14 cellular contexts compared by ENCODE assay signal in the genomic region with DNA sequence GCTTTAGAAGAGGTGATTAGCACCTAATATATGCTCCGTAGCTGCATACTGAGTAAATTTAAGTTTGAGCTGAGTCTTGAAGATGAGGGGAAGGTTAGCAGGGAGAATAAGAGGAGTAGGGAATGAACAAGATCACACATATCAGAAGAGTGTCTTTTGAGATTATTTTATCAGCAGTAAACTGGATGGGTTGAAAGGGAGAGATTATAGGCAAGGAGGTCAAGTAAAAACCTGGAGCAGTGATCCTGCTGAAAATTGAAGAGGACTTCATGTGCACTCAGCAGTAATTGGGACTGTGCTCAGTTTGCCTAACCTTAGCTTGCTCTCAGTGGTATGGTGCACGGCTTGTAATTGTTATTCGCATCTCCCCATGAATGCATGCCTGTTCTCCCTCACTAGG.
"Had no signal": no experiment of that assay in that cellular context is flagged by ENCODE, and none has a peak within 500 bp of the region (broad histone marks: within the 10 kb centered on the region; RNA-seq: fewer than 3 reads in every experiment).

No MANE protein-coding gene starts in this region.

- H3K79me2 ChIP-seq: hepatocyte had no signal

- H2AFZ ChIP-seq: hepatocyte had no signal

- H3K9me3 Mint-ChIP-seq: activated naive CD4-positive, alpha-beta T cell treated with anti-CD3 and anti-CD28 coated beads for 36 hours; activated T-helper 17 cell treated with anti-CD3 and anti-CD28 coated beads, Interleukin-2, amount 50 U/mL, for 72 hours; natural killer cell; stimulated activated memory B cell treated with anti-CD40 and anti-IgM and Interleukin-4, amounts not matched to agents 10 μg/mL and 1 μg/mL and 100 μg/mL, for 72 hours; type B pancreatic cell had no signal

- H3K27ac Mint-ChIP-seq: activated naive CD4-positive, alpha-beta T cell treated with anti-CD3 and anti-CD28 coated beads for 36 hours; activated T-helper 17 cell treated with anti-CD3 and anti-CD28 coated beads, Interleukin-2, amount 50 U/mL, for 72 hours; natural killer cell; progenitor cell of endocrine pancreas; stimulated activated memory B cell treated with anti-CD40 and anti-IgM and Interleukin-4, amounts not matched to agents 10 μg/mL and 1 μg/mL and 100 μg/mL, for 72 hours; type B pancreatic cell had no signal

- H3K27me3 ChIP-seq: hepatocyte, left lung, right atrium auricular region had no signal

- H3K36me3 ChIP-seq: left lung, right atrium auricular region had no signal

- DNase-seq: activated CD4-positive, alpha-beta T cell treated with anti-CD3 and anti-CD28 coated beads, Interleukin-2, amount 50 U/mL, for 48 hours; activated naive CD4-positive, alpha-beta T cell treated with anti-CD3 and anti-CD28 coated beads for 36 hours; left lung; natural killer cell; occipital lobe; stimulated activated CD4-positive, alpha-beta T cell treated with anti-CD3 and anti-CD28 coated beads, Interleukin-2, amount 100 ng/mL, for 48 hours; SW 1271 had no signal

- H3K4me2 ChIP-seq: hepatocyte had no signal

- H3K9me3 ChIP-seq: left lung, right atrium auricular region had no signal

- H3K4me3 Mint-ChIP-seq: activated naive CD4-positive, alpha-beta T cell treated with anti-CD3 and anti-CD28 coated beads for 36 hours; activated T-helper 17 cell treated with anti-CD3 and anti-CD28 coated beads, Interleukin-2, amount 50 U/mL, for 72 hours; natural killer cell; stimulated activated memory B cell treated with anti-CD40 and anti-IgM and Interleukin-4, amounts not matched to agents 10 μg/mL and 1 μg/mL and 100 μg/mL, for 72 hours; type B pancreatic cell had no signal

- H3K36me3 Mint-ChIP-seq: natural killer cell; stimulated activated memory B cell treated with anti-CD40 and anti-IgM and Interleukin-4, amounts not matched to agents 10 μg/mL and 1 μg/mL and 100 μg/mL, for 72 hours; type B pancreatic cell had no signal

- H3K27ac ChIP-seq: hepatocyte, left lung, right atrium auricular region, VCaP had no signal

- H3K27me3 Mint-ChIP-seq: activated T-helper 17 cell treated with anti-CD3 and anti-CD28 coated beads, Interleukin-2, amount 50 U/mL, for 72 hours; progenitor cell of endocrine pancreas; stimulated activated memory B cell treated with anti-CD40 and anti-IgM and Interleukin-4, amounts not matched to agents 10 μg/mL and 1 μg/mL and 100 μg/mL, for 72 hours; type B pancreatic cell had no signal

- H3K4me3 ChIP-seq: hepatocyte, left lung, right atrium auricular region had no signal

- ATAC-seq: activated T-helper 17 cell treated with anti-CD3 and anti-CD28 coated beads, Interleukin-2, amount 50 U/mL, for 72 hours; left lung; natural killer cell; stimulated activated memory B cell treated with anti-CD40 and anti-IgM and Interleukin-4, amounts not matched to agents 10 μg/mL and 1 μg/mL and 100 μg/mL, for 72 hours had no signal
